1 cellular context compared by ENCODE assay signal in the genomic region with DNA sequence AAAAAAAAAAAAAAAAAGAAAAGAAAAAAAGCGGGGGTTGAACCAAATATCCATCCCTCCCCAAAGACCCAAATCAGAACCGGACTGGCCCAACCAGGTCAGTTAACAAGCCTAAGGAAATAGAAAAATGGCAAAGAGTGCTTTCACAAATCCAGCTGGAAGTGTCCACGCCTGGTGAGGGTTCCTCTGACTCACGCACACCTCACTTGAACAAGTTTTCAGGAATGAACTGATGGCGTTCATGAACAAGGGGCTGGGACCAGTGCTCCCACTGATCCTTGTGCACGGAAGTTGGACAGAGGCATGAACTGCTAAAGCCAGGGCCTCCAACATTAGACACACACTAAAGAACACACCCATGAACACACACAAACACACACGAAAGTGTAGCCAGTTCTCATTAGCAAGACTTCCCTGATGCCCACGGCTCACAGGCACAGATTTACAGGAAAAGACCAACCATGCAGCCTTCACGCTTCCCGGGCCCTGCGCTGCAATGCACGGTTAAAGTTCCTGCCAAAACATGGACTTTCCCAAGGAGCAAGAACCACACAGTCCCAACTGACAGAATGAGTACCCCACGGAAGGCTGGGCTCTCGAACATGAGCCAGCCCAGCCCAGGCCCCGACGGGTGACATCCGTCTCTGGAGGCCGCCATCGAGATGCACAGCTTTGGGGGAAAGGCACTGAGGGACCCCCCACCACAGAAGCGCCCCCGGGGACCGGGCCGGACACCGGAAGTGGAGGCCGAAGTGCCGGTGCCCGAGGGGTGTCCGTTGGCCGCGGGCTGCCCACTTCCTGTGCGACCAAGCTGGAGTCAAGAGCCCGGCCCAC.
A peak's percentile ranks its signal among the peaks of the same experiment; 100 is the strongest.
TF ChIP-seq lines count a peak whose summit lies in the region.

No MANE protein-coding gene starts in this region.

TF ChIP-seq in K562, 482 proteins besides CTCF, POLR2A, EP300 and RAD21 (continued from another document and continues in another):
- TF ChIP-seq NCOA2 (IDR thresholded peaks at IDR 0.05; ENCODE audit: partially characterized antibody in 2 of 2): no peak
- TF ChIP-seq, protein P1, sequence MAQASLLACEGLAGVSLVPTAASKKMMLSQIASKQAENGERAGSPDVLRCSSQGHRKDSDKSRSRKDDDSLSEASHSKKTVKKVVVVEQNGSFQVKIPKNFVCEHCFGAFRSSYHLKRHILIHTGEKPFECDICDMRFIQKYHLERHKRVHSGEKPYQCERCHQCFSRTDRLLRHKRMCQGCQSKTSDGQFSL (CRISPR knock-in tag; IDR thresholded peaks at IDR 0.05): no peak
- TF ChIP-seq, protein P1 (tag; IDR thresholded peaks at IDR 0.05): no peak
- TF ChIP-seq, protein P2, sequence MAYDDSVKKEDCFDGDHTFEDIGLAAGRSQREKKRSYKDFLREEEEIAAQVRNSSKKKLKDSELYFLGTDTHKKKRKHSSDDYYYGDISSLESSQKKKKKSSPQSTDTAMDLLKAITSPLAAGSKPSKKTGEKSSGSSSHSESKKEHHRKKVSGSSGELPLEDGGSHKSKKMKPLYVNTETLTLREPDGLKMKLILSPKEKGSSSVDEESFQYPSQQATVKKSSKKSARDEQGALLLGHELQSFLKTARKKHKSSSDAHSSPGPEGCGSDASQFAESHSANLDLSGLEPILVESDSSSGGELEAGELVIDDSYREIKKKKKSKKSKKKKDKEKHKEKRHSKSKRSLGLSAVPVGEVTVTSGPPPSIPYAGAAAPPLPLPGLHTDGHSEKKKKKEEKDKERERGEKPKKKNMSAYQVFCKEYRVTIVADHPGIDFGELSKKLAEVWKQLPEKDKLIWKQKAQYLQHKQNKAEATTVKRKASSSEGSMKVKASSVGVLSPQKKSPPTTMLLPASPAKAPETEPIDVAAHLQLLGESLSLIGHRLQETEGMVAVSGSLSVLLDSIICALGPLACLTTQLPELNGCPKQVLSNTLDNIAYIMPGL (CRISPR knock-in tag; IDR thresholded peaks at IDR 0.05): no peak
- TF ChIP-seq TAF9B (IDR thresholded peaks at IDR 0.05; ENCODE audit: partially characterized antibody): no peak
- no peak for TF ChIP-seq HNRNPUL1 (IDR thresholded peaks at IDR 0.05; ENCODE audit: low read length)
- TF ChIP-seq, protein P3, sequence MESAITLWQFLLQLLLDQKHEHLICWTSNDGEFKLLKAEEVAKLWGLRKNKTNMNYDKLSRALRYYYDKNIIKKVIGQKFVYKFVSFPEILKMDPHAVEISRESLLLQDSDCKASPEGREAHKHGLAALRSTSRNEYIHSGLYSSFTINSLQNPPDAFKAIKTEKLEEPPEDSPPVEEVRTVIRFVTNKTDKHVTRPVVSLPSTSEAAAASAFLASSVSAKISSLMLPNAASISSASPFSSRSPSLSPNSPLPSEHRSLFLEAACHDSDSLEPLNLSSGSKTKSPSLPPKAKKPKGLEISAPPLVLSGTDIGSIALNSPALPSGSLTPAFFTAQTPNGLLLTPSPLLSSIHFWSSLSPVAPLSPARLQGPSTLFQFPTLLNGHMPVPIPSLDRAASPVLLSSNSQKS (CRISPR knock-in tag; IDR thresholded peaks at IDR 0.05): no peak
- TF ChIP-seq ZNF146 (CRISPR knock-in tag; IDR thresholded peaks at IDR 0.05; ENCODE audit: unreplicated experiment): no peak
- TF ChIP-seq NCOA4 (IDR thresholded peaks at IDR 0.05; ENCODE audit: partially characterized antibody): no peak
- no peak for TF ChIP-seq JUN (IDR thresholded peaks at IDR 0.05; ENCODE audit: borderline replicate concordance, low read depth, low read length)
- TF ChIP-seq JUN (CRISPR knock-in tag; IDR thresholded peaks at IDR 0.05; ENCODE audit: borderline replicate concordance): no peak
- TF ChIP-seq MYC (IDR thresholded peaks at IDR 0.05; ENCODE audit: low read depth, low read length): no peak
- TF ChIP-seq MYC (CRISPR knock-in tag; IDR thresholded peaks at IDR 0.05; ENCODE audit: borderline replicate concordance, low read depth): no peak; the same call in 1 of the 2 replicates
- no peak for TF ChIP-seq ZNF253 (CRISPR knock-in tag; conservative IDR thresholded peaks at IDR 0.05)
- no peak for TF ChIP-seq MEIS2 (IDR thresholded peaks at IDR 0.05; ENCODE audit: partially characterized antibody)
- no peak for TF ChIP-seq CTBP1 (IDR thresholded peaks at IDR 0.05; ENCODE audit: borderline replicate concordance)
- TF ChIP-seq, protein P4, sequence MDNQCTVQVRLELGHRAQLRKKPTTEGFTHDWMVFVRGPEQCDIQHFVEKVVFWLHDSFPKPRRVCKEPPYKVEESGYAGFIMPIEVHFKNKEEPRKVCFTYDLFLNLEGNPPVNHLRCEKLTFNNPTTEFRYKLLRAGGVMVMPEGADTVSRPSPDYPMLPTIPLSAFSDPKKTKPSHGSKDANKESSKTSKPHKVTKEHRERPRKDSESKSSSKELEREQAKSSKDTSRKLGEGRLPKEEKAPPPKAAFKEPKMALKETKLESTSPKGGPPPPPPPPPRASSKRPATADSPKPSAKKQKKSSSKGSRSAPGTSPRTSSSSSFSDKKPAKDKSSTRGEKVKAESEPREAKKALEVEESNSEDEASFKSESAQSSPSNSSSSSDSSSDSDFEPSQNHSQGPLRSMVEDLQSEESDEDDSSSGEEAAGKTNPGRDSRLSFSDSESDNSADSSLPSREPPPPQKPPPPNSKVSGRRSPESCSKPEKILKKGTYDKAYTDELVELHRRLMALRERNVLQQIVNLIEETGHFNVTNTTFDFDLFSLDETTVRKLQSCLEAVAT (IDR thresholded peaks at IDR 0.05): no peak
- no peak for TF ChIP-seq NCOA1 (IDR thresholded peaks at IDR 0.05; ENCODE audit: low read depth)
- no peak for TF ChIP-seq SPI1 (IDR thresholded peaks at IDR 0.05; ENCODE audit: borderline replicate concordance, low read depth, low read length)
- TF ChIP-seq SUPT5H (IDR thresholded peaks at IDR 0.05): no peak
- peak; percentile 5; the same call in 1 of the 2 replicates for TF ChIP-seq TEAD4 (IDR thresholded peaks at IDR 0.05; ENCODE audit: low read length)
- no peak; the same call in 1 of the 2 replicates for TF ChIP-seq TEAD4 (CRISPR knock-in tag; IDR thresholded peaks at IDR 0.05; ENCODE audit: borderline replicate concordance)
- TF ChIP-seq EWSR1 (IDR thresholded peaks at IDR 0.05; ENCODE audit: borderline replicate concordance, low read depth, partially characterized antibody): no peak
- peak; percentile 70 for TF ChIP-seq RBBP5 (IDR thresholded peaks at IDR 0.05; ENCODE audit: borderline replicate concordance, insufficient read depth, low read length, poor library complexity, severe bottlenecking)
- peak; percentile 73 for TF ChIP-seq SAP30 (IDR thresholded peaks at IDR 0.05; ENCODE audit: borderline replicate concordance, insufficient read depth, low read depth, low read length, poor library complexity, severe bottlenecking)
- no peak for TF ChIP-seq ZC3H4 (CRISPR knock-in tag; IDR thresholded peaks at IDR 0.05; ENCODE audit: borderline replicate concordance)
- TF ChIP-seq HLTF (IDR thresholded peaks at IDR 0.05): no peak
- TF ChIP-seq, protein P5, sequence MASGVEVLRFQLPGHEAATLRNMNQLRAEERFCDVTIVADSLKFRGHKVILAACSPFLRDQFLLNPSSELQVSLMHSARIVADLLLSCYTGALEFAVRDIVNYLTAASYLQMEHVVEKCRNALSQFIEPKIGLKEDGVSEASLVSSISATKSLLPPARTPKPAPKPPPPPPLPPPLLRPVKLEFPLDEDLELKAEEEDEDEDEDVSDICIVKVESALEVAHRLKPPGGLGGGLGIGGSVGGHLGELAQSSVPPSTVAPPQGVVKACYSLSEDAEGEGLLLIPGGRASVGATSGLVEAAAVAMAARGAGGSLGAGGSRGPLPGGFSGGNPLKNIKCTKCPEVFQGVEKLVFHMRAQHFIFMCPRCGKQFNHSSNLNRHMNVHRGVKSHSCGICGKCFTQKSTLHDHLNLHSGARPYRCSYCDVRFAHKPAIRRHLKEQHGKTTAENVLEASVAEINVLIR (CRISPR knock-in tag; IDR thresholded peaks at IDR 0.05): no peak
- no peak for TF ChIP-seq ZNF584 (CRISPR knock-in tag; IDR thresholded peaks at IDR 0.05; ENCODE audit: low read depth)
- no peak for TF ChIP-seq FOXM1 (IDR thresholded peaks at IDR 0.05; ENCODE audit: low read depth)
- TF ChIP-seq FOXM1 (CRISPR knock-in tag; IDR thresholded peaks at IDR 0.05; ENCODE audit: low read depth): 0 out of 2 replicates have a peak, but pooled peaks have one; percentile 19
- TF ChIP-seq HNRNPK (IDR thresholded peaks at IDR 0.05; ENCODE audit: low read depth, low read length, poor library complexity, severe bottlenecking): no peak
- TF ChIP-seq ZNF589 (CRISPR knock-in tag; IDR thresholded peaks at IDR 0.05; ENCODE audit: low read depth): no peak
- TF ChIP-seq ELF2 (CRISPR knock-in tag; IDR thresholded peaks at IDR 0.05): no peak
- no peak for TF ChIP-seq MAFK (IDR thresholded peaks at IDR 0.05; ENCODE audit: low read length)
- TF ChIP-seq, protein P6, sequence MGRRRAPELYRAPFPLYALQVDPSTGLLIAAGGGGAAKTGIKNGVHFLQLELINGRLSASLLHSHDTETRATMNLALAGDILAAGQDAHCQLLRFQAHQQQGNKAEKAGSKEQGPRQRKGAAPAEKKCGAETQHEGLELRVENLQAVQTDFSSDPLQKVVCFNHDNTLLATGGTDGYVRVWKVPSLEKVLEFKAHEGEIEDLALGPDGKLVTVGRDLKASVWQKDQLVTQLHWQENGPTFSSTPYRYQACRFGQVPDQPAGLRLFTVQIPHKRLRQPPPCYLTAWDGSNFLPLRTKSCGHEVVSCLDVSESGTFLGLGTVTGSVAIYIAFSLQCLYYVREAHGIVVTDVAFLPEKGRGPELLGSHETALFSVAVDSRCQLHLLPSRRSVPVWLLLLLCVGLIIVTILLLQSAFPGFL (CRISPR knock-in tag; IDR thresholded peaks at IDR 0.05): 0 out of 2 replicates have a peak, but pooled peaks have one; percentile 65
- no peak for TF ChIP-seq FOXA1 (IDR thresholded peaks at IDR 0.05; ENCODE audit: borderline replicate concordance)
- TF ChIP-seq, protein P7, sequence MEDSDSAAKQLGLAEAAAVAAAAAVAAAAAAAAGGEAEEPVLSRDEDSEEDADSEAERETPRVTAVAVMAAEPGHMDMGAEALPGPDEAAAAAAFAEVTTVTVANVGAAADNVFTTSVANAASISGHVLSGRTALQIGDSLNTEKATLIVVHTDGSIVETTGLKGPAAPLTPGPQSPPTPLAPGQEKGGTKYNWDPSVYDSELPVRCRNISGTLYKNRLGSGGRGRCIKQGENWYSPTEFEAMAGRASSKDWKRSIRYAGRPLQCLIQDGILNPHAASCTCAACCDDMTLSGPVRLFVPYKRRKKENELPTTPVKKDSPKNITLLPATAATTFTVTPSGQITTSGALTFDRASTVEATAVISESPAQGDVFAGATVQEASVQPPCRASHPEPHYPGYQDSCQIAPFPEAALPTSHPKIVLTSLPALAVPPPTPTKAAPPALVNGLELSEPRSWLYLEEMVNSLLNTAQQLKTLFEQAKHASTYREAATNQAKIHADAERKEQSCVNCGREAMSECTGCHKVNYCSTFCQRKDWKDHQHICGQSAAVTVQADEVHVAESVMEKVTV (CRISPR knock-in tag; IDR thresholded peaks at IDR 0.05): no peak
- no peak for TF ChIP-seq RBM39 (optimal IDR thresholded peaks at IDR 0.05; ENCODE audit: low read depth, low read length)
- TF ChIP-seq, protein P8, sequence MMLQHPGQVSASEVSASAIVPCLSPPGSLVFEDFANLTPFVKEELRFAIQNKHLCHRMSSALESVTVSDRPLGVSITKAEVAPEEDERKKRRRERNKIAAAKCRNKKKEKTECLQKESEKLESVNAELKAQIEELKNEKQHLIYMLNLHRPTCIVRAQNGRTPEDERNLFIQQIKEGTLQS (IDR thresholded peaks at IDR 0.05): no peak
- TF ChIP-seq, protein P8 (CRISPR knock-in tag; conservative IDR thresholded peaks at IDR 0.05): no peak
- TF ChIP-seq, protein P9, sequence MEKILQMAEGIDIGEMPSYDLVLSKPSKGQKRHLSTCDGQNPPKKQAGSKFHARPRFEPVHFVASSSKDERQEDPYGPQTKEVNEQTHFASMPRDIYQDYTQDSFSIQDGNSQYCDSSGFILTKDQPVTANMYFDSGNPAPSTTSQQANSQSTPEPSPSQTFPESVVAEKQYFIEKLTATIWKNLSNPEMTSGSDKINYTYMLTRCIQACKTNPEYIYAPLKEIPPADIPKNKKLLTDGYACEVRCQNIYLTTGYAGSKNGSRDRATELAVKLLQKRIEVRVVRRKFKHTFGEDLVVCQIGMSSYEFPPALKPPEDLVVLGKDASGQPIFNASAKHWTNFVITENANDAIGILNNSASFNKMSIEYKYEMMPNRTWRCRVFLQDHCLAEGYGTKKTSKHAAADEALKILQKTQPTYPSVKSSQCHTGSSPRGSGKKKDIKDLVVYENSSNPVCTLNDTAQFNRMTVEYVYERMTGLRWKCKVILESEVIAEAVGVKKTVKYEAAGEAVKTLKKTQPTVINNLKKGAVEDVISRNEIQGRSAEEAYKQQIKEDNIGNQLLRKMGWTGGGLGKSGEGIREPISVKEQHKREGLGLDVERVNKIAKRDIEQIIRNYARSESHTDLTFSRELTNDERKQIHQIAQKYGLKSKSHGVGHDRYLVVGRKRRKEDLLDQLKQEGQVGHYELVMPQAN (IDR thresholded peaks at IDR 0.05; ENCODE audit: borderline replicate concordance): peak; percentile 68; the same call in 1 of the 2 replicates
- peak in 1 of 2 experiments; percentile 41; a peak in 2 of 4 replicates for TF ChIP-seq HDAC1 (IDR thresholded peaks at IDR 0.05)
- TF ChIP-seq FOXJ3 (CRISPR knock-in tag; IDR thresholded peaks at IDR 0.05): no peak
- no peak for TF ChIP-seq BHLHE40 (IDR thresholded peaks at IDR 0.05; ENCODE audit: low read length)
- TF ChIP-seq, protein P10, sequence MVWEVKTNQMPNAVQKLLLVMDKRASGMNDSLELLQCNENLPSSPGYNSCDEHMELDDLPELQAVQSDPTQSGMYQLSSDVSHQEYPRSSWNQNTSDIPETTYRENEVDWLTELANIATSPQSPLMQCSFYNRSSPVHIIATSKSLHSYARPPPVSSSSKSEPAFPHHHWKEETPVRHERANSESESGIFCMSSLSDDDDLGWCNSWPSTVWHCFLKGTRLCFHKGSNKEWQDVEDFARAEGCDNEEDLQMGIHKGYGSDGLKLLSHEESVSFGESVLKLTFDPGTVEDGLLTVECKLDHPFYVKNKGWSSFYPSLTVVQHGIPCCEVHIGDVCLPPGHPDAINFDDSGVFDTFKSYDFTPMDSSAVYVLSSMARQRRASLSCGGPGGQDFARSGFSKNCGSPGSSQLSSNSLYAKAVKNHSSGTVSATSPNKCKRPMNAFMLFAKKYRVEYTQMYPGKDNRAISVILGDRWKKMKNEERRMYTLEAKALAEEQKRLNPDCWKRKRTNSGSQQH (CRISPR knock-in tag; IDR thresholded peaks at IDR 0.05): 0 out of 2 replicates have a peak, but pooled peaks have one; percentile 4
